In genomic region chr5:150317048-150318003, GRCh38 we compare ENCODE assay signal across 1 cellular context.
A peak's percentile ranks its signal among the peaks of the same experiment; 100 is the strongest.
TF ChIP-seq lines count a peak whose summit lies in the region.

No MANE protein-coding gene starts in this region.

TF ChIP-seq in HepG2, 621 proteins besides CTCF, POLR2A, EP300 and RAD21 (continued from another document):
- TF ChIP-seq PATZ1 (CRISPR knock-in tag; IDR thresholded peaks at IDR 0.05) (peak; percentile 66), FOXK1 (CRISPR knock-in tag; IDR thresholded peaks at IDR 0.05; ENCODE audit: borderline replicate concordance, low read depth) (no peak; the same call in 1 of the 2 replicates), ZFX (CRISPR knock-in tag; IDR thresholded peaks at IDR 0.05; ENCODE audit: low read depth) (peak; percentile 39; the same call in 1 of the 2 replicates), KLF15 (CRISPR knock-in tag; IDR thresholded peaks at IDR 0.05; ENCODE audit: borderline replicate concordance) (no peak), BRF2 (CRISPR knock-in tag; IDR thresholded peaks at IDR 0.05) (no peak), ETV5 (CRISPR knock-in tag; IDR thresholded peaks at IDR 0.05; ENCODE audit: borderline replicate concordance) (0 out of 2 replicates have a peak, but pooled peaks have one; percentile 6), ATM (IDR thresholded peaks at IDR 0.05; ENCODE audit: borderline replicate concordance) (no peak), JUN (CRISPR knock-in tag; IDR thresholded peaks at IDR 0.05) (peak; percentile 92), TBX2 (CRISPR knock-in tag; IDR thresholded peaks at IDR 0.05; ENCODE audit: borderline replicate concordance) (peak; percentile 39; the same call in 1 of the 2 replicates), BRD4 (CRISPR knock-in tag; IDR thresholded peaks at IDR 0.05) (no peak), CHD4 (IDR thresholded peaks at IDR 0.05; ENCODE audit: borderline replicate concordance, low read length) (no peak), NCOA2 (CRISPR knock-in tag; IDR thresholded peaks at IDR 0.05) (0 out of 2 replicates have a peak, but pooled peaks have one; percentile 51), ZNF563 (CRISPR knock-in tag; IDR thresholded peaks at IDR 0.05) (no peak), STAT5B (CRISPR knock-in tag; IDR thresholded peaks at IDR 0.05) (no peak), MAFF (IDR thresholded peaks at IDR 0.05; ENCODE audit: low read depth, low read length) (0 out of 2 replicates have a peak, but pooled peaks have one; percentile 6), MXD1 (CRISPR knock-in tag; IDR thresholded peaks at IDR 0.05) (no peak), HIC2 (CRISPR knock-in tag; IDR thresholded peaks at IDR 0.05; ENCODE audit: low read depth) (peak; percentile 82; the same call in 1 of the 2 replicates), ZNF383 (CRISPR knock-in tag; IDR thresholded peaks at IDR 0.05; ENCODE audit: borderline replicate concordance) (no peak), SOX13 (IDR thresholded peaks at IDR 0.05) (no peak), SOX13 (CRISPR knock-in tag; conservative IDR thresholded peaks at IDR 0.05 in 1 of 2, IDR thresholded peaks at IDR 0.05 in 1 of 2) (no peak), ZNF333 (CRISPR knock-in tag; IDR thresholded peaks at IDR 0.05; ENCODE audit: borderline replicate concordance) (no peak), FOSL1 (CRISPR knock-in tag; IDR thresholded peaks at IDR 0.05; ENCODE audit: borderline replicate concordance) (peak; percentile 70), GATAD2A (CRISPR knock-in tag; IDR thresholded peaks at IDR 0.05) (peak; percentile 57; the same call in 1 of the 2 replicates), ZNF281 (CRISPR knock-in tag; IDR thresholded peaks at IDR 0.05; ENCODE audit: borderline replicate concordance) (0 out of 2 replicates have a peak, but pooled peaks have one; percentile 25), ZNF546 (CRISPR knock-in tag; conservative IDR thresholded peaks at IDR 0.05) (no peak), PLSCR1 (CRISPR knock-in tag; IDR thresholded peaks at IDR 0.05; ENCODE audit: borderline replicate concordance) (no peak), ZBTB10 (CRISPR knock-in tag; IDR thresholded peaks at IDR 0.05; ENCODE audit: borderline replicate concordance) (no peak), HIVEP1 (CRISPR knock-in tag; IDR thresholded peaks at IDR 0.05) (no peak), ZNF737 (CRISPR knock-in tag; IDR thresholded peaks at IDR 0.05; ENCODE audit: borderline replicate concordance) (no peak), ATF3 (CRISPR knock-in tag; IDR thresholded peaks at IDR 0.05) (peak; percentile 94), ZNF180 (CRISPR knock-in tag; IDR thresholded peaks at IDR 0.05; ENCODE audit: borderline replicate concordance, low read depth) (no peak), CEBPG (CRISPR knock-in tag; IDR thresholded peaks at IDR 0.05) (0 out of 2 replicates have a peak, but pooled peaks have one; percentile 4), THAP9 (CRISPR knock-in tag; IDR thresholded peaks at IDR 0.05; ENCODE audit: borderline replicate concordance) (0 out of 2 replicates have a peak, but pooled peaks have one; percentile 29), NFE2L2 (IDR thresholded peaks at IDR 0.05; ENCODE audit: low read length) (no peak), HDAC6 (IDR thresholded peaks at IDR 0.05; ENCODE audit: low read depth, low read length) (no peak), THAP7 (CRISPR knock-in tag; IDR thresholded peaks at IDR 0.05) (no peak), ATF1 (CRISPR knock-in tag; IDR thresholded peaks at IDR 0.05) (no peak), MNT (IDR thresholded peaks at IDR 0.05) (no peak), ZNF547 (CRISPR knock-in tag; IDR thresholded peaks at IDR 0.05) (no peak), DPF2 (CRISPR knock-in tag; IDR thresholded peaks at IDR 0.05; ENCODE audit: borderline replicate concordance, low read depth) (no peak)
TF ChIP-seq in HepG2: peak in this region for 63.
